ENCODE assay signal across 32 cellular contexts in genomic region chr10:23174974-23175512, GRCh38. TPM values are rescaled to one million over a fixed set of nuclear protein-coding genes. Genes with fewer than 3 reads are reported as not detected.
"Had no signal": no experiment of that assay in that cellular context is flagged by ENCODE, and none has a peak within 500 bp of the region (broad histone marks: within the 10 kb centered on the region; RNA-seq: fewer than 3 reads in every experiment).

No MANE protein-coding gene starts in this region.

- H3K9me3 Mint-ChIP-seq: memory B cell; mesothelial cell of epicardium; neural crest cell; stimulated activated memory B cell treated with anti-CD40 and anti-IgM and Interleukin-4, amounts not matched to agents 10 μg/mL and 1 μg/mL and 100 μg/mL, for 72 hours; stimulated activated naive CD8-positive, alpha-beta T cell treated with anti-CD3 and anti-CD28 coated beads, Interleukin-15, amount 100 ng/mL, for 72 hours had no signal

- H3K27ac Mint-ChIP-seq: immature natural killer cell; memory B cell; mesothelial cell of epicardium; natural killer cell; stimulated activated memory B cell treated with anti-CD40 and anti-IgM and Interleukin-4, amounts not matched to agents 10 μg/mL and 1 μg/mL and 100 μg/mL, for 72 hours; stimulated activated naive CD8-positive, alpha-beta T cell treated with anti-CD3 and anti-CD28 coated beads, Interleukin-15, amount 100 ng/mL, for 72 hours had no signal

- ATAC-seq: esophagus mucosa; heart right ventricle; left cardiac atrium; natural killer cell; psoas muscle; sciatic nerve; stimulated activated memory B cell treated with anti-CD40 and anti-IgM and Interleukin-4, amounts not matched to agents 10 μg/mL and 1 μg/mL and 100 μg/mL, for 72 hours; stimulated activated naive CD8-positive, alpha-beta T cell treated with anti-CD3 and anti-CD28 coated beads, Interleukin-15, amount 100 ng/mL, for 72 hours had no signal

- H3K27me3 ChIP-seq: ovary had no signal

- DNase-seq: effector memory CD4-positive, alpha-beta T cell; heart right ventricle; immature natural killer cell; left cardiac atrium; left ventricle myocardium inferior; lower lobe of right lung; natural killer cell; ovary; psoas muscle; spleen; stimulated activated CD4-positive, alpha-beta T cell treated with anti-CD3 and anti-CD28 coated beads, Interleukin-15, amount 100 ng/mL, for 24 hours; stimulated activated CD4-positive, alpha-beta T cell treated with anti-CD3 and anti-CD28 coated beads, Interleukin-1b, Interleukin-23, amount 100 ng/mL, for 48 hours; stimulated activated CD4-positive, alpha-beta T cell treated with anti-CD3 and anti-CD28 coated beads, Interleukin-4, amount 100 ng/mL, for 24 hours; stimulated activated naive CD8-positive, alpha-beta T cell treated with anti-CD3 and anti-CD28 coated beads, Interleukin-15, amount 100 ng/mL, for 72 hours; transverse colon had no signal

- H3K27ac ChIP-seq: coronary artery, heart right ventricle, left ventricle myocardium inferior, lower lobe of right lung, ovary, psoas muscle, spleen, thoracic aorta, transverse colon had no signal

- H3K4me3 ChIP-seq: coronary artery, lower lobe of right lung, ovary, thoracic aorta, transverse colon had no signal

- H3K9me3 ChIP-seq: heart right ventricle, left ventricle myocardium inferior, lower lobe of right lung, ovary, psoas muscle, spleen, thoracic aorta, transverse colon had no signal

- H3K36me3 ChIP-seq: heart right ventricle, left ventricle myocardium inferior, lower lobe of right lung, ovary, spleen, thoracic aorta, transverse colon had no signal

- H3K4me1 Mint-ChIP-seq: immature natural killer cell, natural killer cell had no signal

- H3K4me3 Mint-ChIP-seq: immature natural killer cell; memory B cell; mesothelial cell of epicardium; natural killer cell; neural crest cell; stimulated activated memory B cell treated with anti-CD40 and anti-IgM and Interleukin-4, amounts not matched to agents 10 μg/mL and 1 μg/mL and 100 μg/mL, for 72 hours; stimulated activated naive CD8-positive, alpha-beta T cell treated with anti-CD3 and anti-CD28 coated beads, Interleukin-15, amount 100 ng/mL, for 72 hours had no signal

- H3K4me1 ChIP-seq: lower lobe of right lung, psoas muscle had no signal

- H3K36me3 Mint-ChIP-seq: immature natural killer cell; memory B cell; mesothelial cell of epicardium; natural killer cell; stimulated activated memory B cell treated with anti-CD40 and anti-IgM and Interleukin-4, amounts not matched to agents 10 μg/mL and 1 μg/mL and 100 μg/mL, for 72 hours had no signal

RNA-seq across cellular contexts. Expression of gene PTF1A, which starts 17.1 kb away (rescaled TPM):
- total RNA-seq: chondrocyte, esophagus mucosa, fibroblast of lung, glomerular endothelial cell, heart right ventricle, left cardiac atrium, left ventricle myocardium inferior, lower lobe of right lung, mesothelial cell of epicardium, mucosa of gallbladder, myocyte, natural killer cell, ovary, psoas muscle, sciatic nerve, skeletal muscle tissue, spleen, subcutaneous adipose tissue, thoracic aorta, transverse colon, urinary bladder had no signal
- polyA plus RNA-seq: fibroblast of lung, heart right ventricle, immature natural killer cell, keratinocyte, ovary, psoas muscle, spleen, urinary bladder had no signal
